In genomic region chr1:45011837-45012638, GRCh38 we compare ENCODE assay signal across 8 cellular contexts. TPM values are rescaled to one million over a fixed set of nuclear protein-coding genes. Genes with fewer than 3 reads are reported as not detected.
DNase-seq lines count a peak whose midpoint lies in the region; ATAC-seq lines count a peak whose summit lies in the region.

Gene UROD, plus strand, starts transcription at chr1:45012254. Its CDS starts 12 bp downstream, at chr1:45012266.

- POLR2A ChIA-PET in activated CD8-positive, alpha-beta memory T cell treated with anti-CD3 and anti-CD28 coated beads for 36 hours (lab: Charles Lee) = interaction anchor here (0.6 to 3.9 kb wide), 19 partner anchors 26 to 510 kb away, joined by 3 to 29 read pairs (median 6); partner anchors contain the start of genes EIF2B3, HPDL, MUTYH and PLK3

- no peaks in the 10 kb centered on the region for H3K27me3 Mint-ChIP-seq in CD4-positive, CD25-positive, alpha-beta regulatory T cell
- no peaks in the 10 kb centered on the region for H3K27me3 Mint-ChIP-seq in effector memory CD8-positive, alpha-beta T cell

- H3K4me3 Mint-ChIP-seq in CD4-positive, CD25-positive, alpha-beta regulatory T cell = peak within 1 kb of the TSS; percentile 90 to 97 (median 92)
- H3K4me3 Mint-ChIP-seq in effector memory CD8-positive, alpha-beta T cell = peak within 1 kb of the TSS; percentile 84 to 88

- no peaks in the 10 kb centered on the region for H3K9me3 ChIP-seq in CD4-positive, CD25-positive, alpha-beta regulatory T cell (ENCODE audit: control insufficient read depth in 2 of 2, low read length in 2 of 2)

- peaks cover 6 to 60% (median 37%) of the 10 kb centered on the region in 4 donors for H3K4me1 Mint-ChIP-seq in CD4-positive, CD25-positive, alpha-beta regulatory T cell
- peaks cover 39 to 46% of the 10 kb centered on the region in 2 donors for H3K4me1 Mint-ChIP-seq in effector memory CD8-positive, alpha-beta T cell (ENCODE audit: low read depth in 2 of 2)

- no peaks in the 10 kb centered on the region for H3K9me3 Mint-ChIP-seq in CD4-positive, CD25-positive, alpha-beta regulatory T cell
- H3K9me3 Mint-ChIP-seq in effector memory CD8-positive, alpha-beta T cell = no peaks in the 10 kb centered on the region

- CTCF ChIA-PET in activated CD8-positive, alpha-beta memory T cell treated with anti-CD3 and anti-CD28 coated beads for 36 hours (lab: Charles Lee) = interaction anchor here (0.6 to 6.1 kb wide), 11 partner anchors 26 to 329 kb away, joined by 3 to 119 read pairs (median 4); partner anchors contain the start of genes BEST4, EIF2B3, HPDL and MUTYH

- H3K27ac Mint-ChIP-seq in CD4-positive, CD25-positive, alpha-beta regulatory T cell = peak within 1 kb of the TSS; percentile 96 to 98 (median 97)
- H3K27ac Mint-ChIP-seq in effector memory CD8-positive, alpha-beta T cell = peak within 1 kb of the TSS; percentile 87 to 93

- H3K36me3 Mint-ChIP-seq in CD4-positive, CD25-positive, alpha-beta regulatory T cell = peaks cover 23% of the 10 kb centered on the region
- peaks cover 37% of the 10 kb centered on the region for H3K36me3 Mint-ChIP-seq in effector memory CD8-positive, alpha-beta T cell (ENCODE audit: insufficient read depth)

- H3K4me1 ChIP-seq in CD4-positive, CD25-positive, alpha-beta regulatory T cell (ENCODE audit: control insufficient read depth, insufficient read depth, low read length, poor library complexity, severe bottlenecking) = peaks cover 47% of the 10 kb centered on the region

- no peaks in the 10 kb centered on the region for H3K27me3 ChIP-seq in CD4-positive, CD25-positive, alpha-beta regulatory T cell (ENCODE audit: control insufficient read depth, insufficient read depth, low read length)

- peak within 1 kb of the TSS; percentile 93 for H3K4me3 ChIP-seq in CD4-positive, CD25-positive, alpha-beta regulatory T cell (ENCODE audit: low read depth, low read length)

- peak within 1 kb of the TSS; percentile 78 for H3K27ac ChIP-seq in CD4-positive, CD25-positive, alpha-beta regulatory T cell (ENCODE audit: insufficient read depth, low read length, poor library complexity, severe bottlenecking)

- peak; percentile 87 to 88 for ATAC-seq in CD4-positive, CD25-positive, alpha-beta regulatory T cell (ENCODE audit: low read depth in 2 of 2)
- peak; percentile 58 for ATAC-seq in GM19455 (IDR thresholded peaks at IDR 0.05; ENCODE audit: unreplicated experiment)
- ATAC-seq in effector memory CD8-positive, alpha-beta T cell (replicated peaks) = peak; percentile 81

- peaks cover 26% of the 10 kb centered on the region for H3K36me3 ChIP-seq in CD4-positive, CD25-positive, alpha-beta regulatory T cell (ENCODE audit: control insufficient read depth, insufficient read depth, low read length)

- peak; percentile 82 to 97 (median 90) for DNase-seq in CD4-positive, CD25-positive, alpha-beta regulatory T cell
- DNase-seq in HS-27A (ENCODE audit: low read depth) = peak; percentile 92
- DNase-seq in NOMO-1 (lab: John Stamatoyannopoulos, UW; ENCODE audit: unreplicated experiment in 2 of 2) = peak; percentile 94 to 97
- peak; percentile 84 to 89 (median 85) for DNase-seq in effector memory CD8-positive, alpha-beta T cell
- DNase-seq in medulla oblongata (ENCODE audit: extremely low spot score) = peak; percentile 98
- peak; percentile 77 for DNase-seq in stimulated activated CD8-positive, alpha-beta memory T cell treated with anti-CD3 and anti-CD28 coated beads, Interleukin-12 subunit alpha, Interleukin-12 subunit beta, amount 100 ng/mL, for 1 hour (ENCODE audit: low read depth)

RNA-seq across cellular contexts. Expression of gene UROD, which starts in this region (rescaled TPM):
- total RNA-seq in CD4-positive, CD25-positive, alpha-beta regulatory T cell = 49.5 TPM
- polyA plus RNA-seq in CD4-positive, CD25-positive, alpha-beta regulatory T cell = 10 to 100 TPM; 72.7 to 93.6 (median 82.5) TPM
- total RNA-seq in activated CD8-positive, alpha-beta memory T cell treated with anti-CD3 and anti-CD28 coated beads for 36 hours = 100 to 1,000 TPM; 124 to 127 TPM

Comparison
In these comparisons a context has a peak if more than half of its experiments do, and no peak if none do; other contexts are left out.
1. Peak in every context shown above with its lines: DNase-seq, ATAC-seq, H3K4me3 ChIP-seq and H3K27ac ChIP-seq.